Comparison of ENCODE assay signal across 18 cellular contexts in genomic region chrX:36950495-36951253, GRCh38. TPM values are rescaled to one million over a fixed set of nuclear protein-coding genes. Genes with fewer than 3 reads are reported as not detected.
DNase-seq lines count a peak whose midpoint lies in the region; ATAC-seq lines count a peak whose summit lies in the region.
"Had no signal": no experiment of that assay in that cellular context is flagged by ENCODE, and none has a peak within 500 bp of the region (broad histone marks: within the 10 kb centered on the region; RNA-seq: fewer than 3 reads in every experiment).

No MANE protein-coding gene starts in this region.

- H4K5ac ChIP-seq in mesendoderm (ENCODE audit: low read length): no peak overlapping the region

- H3K56ac ChIP-seq in mesendoderm (ENCODE audit: low read length): no peak overlapping the region

- H2BK15ac ChIP-seq in mesendoderm (replicated peaks; ENCODE audit: low read depth): no peak overlapping the region

- H3K4me2 ChIP-seq in mesendoderm (ENCODE audit: low read length): no peak overlapping the region

- H2AK5ac ChIP-seq in mesendoderm (ENCODE audit: low read length): no peak overlapping the region

- H3K36me3 ChIP-seq in ES-I3 (ENCODE audit: insufficient read depth, low read length) (no peaks in the 10 kb centered on the region), HUES64 (ENCODE audit: insufficient read depth, low read length) (no peaks in the 10 kb centered on the region), mesendoderm (ENCODE audit: control insufficient read depth, insufficient read depth, low read length) (no peaks in the 10 kb centered on the region)

- no peak overlapping the region for H4K8ac ChIP-seq in mesendoderm (ENCODE audit: low read depth, low read length)

- 3% methylated on average over 3 of the region's 4 CpGs for WGBS in HUES64
- WGBS in mesendoderm (ENCODE audit: extremely low coverage, insufficient coverage, low lambda C conversion rate): no CpG with 5 or more reads among the region's 4 CpGs

- peak overlapping the region; percentile 15 for H3K9ac ChIP-seq in ES-I3 (ENCODE audit: low read depth, low read length)
- H3K9ac ChIP-seq in HUES64 (ENCODE audit: low read depth, low read length): no peak overlapping the region
- no peak overlapping the region for H3K9ac ChIP-seq in mesendoderm (ENCODE audit: low read length)

- H3K18ac ChIP-seq in mesendoderm (ENCODE audit: low read length): no peak overlapping the region

- no peak overlapping the region for H2BK5ac ChIP-seq in mesendoderm (ENCODE audit: low read length)

- H3K23ac ChIP-seq in mesendoderm (ENCODE audit: low read length): no peak overlapping the region

- H3K4me3 ChIP-seq in HUES64 (ENCODE audit: low read length) (peak overlapping the region; percentile 27; the same call in 1 of the 2 replicates), mesendoderm (ENCODE audit: low read length) (no peak overlapping the region)

- no peaks in the 10 kb centered on the region for H3K79me1 ChIP-seq in mesendoderm (ENCODE audit: low read length)

- H3K4me1 ChIP-seq in ES-I3 (ENCODE audit: insufficient read depth, low read length): peaks cover 22% of the 10 kb centered on the region
- peaks cover 26% of the 10 kb centered on the region for H3K4me1 ChIP-seq in HUES64 (ENCODE audit: insufficient read depth, low read length)
- no peaks in the 10 kb centered on the region for H3K4me1 ChIP-seq in mesendoderm (ENCODE audit: control insufficient read depth, low read depth, low read length)

- no peak overlapping the region for H3K27ac Mint-ChIP-seq in immature natural killer cell
- H3K27ac Mint-ChIP-seq: CD8-positive, alpha-beta T cell had no signal

- H3K9me3 ChIP-seq in ES-I3 (ENCODE audit: control insufficient read depth, insufficient read depth, low read length) (peaks cover 3% of the 10 kb centered on the region; the same call in 1 of the 2 replicates), HUES64 (ENCODE audit: insufficient read depth, low read depth, low read length) (no peaks in the 10 kb centered on the region)

- no peaks in the 10 kb centered on the region for H3K79me2 ChIP-seq in mesendoderm (ENCODE audit: control insufficient read depth, insufficient read depth, low read length)

- no peak for ATAC-seq in HG02571 (IDR thresholded peaks at IDR 0.05; ENCODE audit: unreplicated experiment)
- ATAC-seq: CD8-positive, alpha-beta T cell; Right ventricle myocardium inferior had no signal

- H3K4me3 Mint-ChIP-seq in immature natural killer cell: no peak overlapping the region
- H3K4me3 Mint-ChIP-seq: CD8-positive, alpha-beta T cell had no signal

- H3K4me1 Mint-ChIP-seq in immature natural killer cell: no peaks in the 10 kb centered on the region

- H3K27me3 Mint-ChIP-seq in immature natural killer cell (ENCODE audit: low read depth in 3 of 3): peaks cover 3 to 6% (median 3%) of the 10 kb centered on the region in 3 donors

- no peak overlapping the region for H3K4ac ChIP-seq in mesendoderm (ENCODE audit: low read depth, low read length)

- H3K27ac ChIP-seq in HUES64 (ENCODE audit: low read depth, low read length): peak overlapping the region; percentile 89; the same call in 1 of the 2 replicates
- no peak overlapping the region for H3K27ac ChIP-seq in mesendoderm (ENCODE audit: low read depth, low read length)

- no peaks in the 10 kb centered on the region for H3K9me3 Mint-ChIP-seq in immature natural killer cell
- H3K9me3 Mint-ChIP-seq: CD8-positive, alpha-beta T cell had no signal

- H3K27me3 ChIP-seq in HUES64 (ENCODE audit: insufficient read depth, low read length): no peaks in the 10 kb centered on the region; the same call in 1 of the 2 replicates
- no peaks in the 10 kb centered on the region for H3K27me3 ChIP-seq in mesendoderm (ENCODE audit: insufficient read depth, low read length, poor library complexity)

- peak; percentile 30 for DNase-seq in iPS DF 19.7 (ENCODE audit: low read depth, low spot score)
- DNase-seq in mesendoderm: peak; percentile 2
- DNase-seq in DMS53 (lab: John Stamatoyannopoulos, UW): no peak
- DNase-seq in immature natural killer cell: no peak
- DNase-seq: AML-193; C1 segment of cervical spinal cord; CD8-positive, alpha-beta T cell; Kasumi-1; NCI-H1417 treated with DMSO at 0.1 percent for 48 hours; NCI-H187 treated with DMSO at 0.1 percent for 48 hours; NCI-H2107; NCI-H446 treated with DMSO at 0.1 percent for 48 hours; NCI-H526 treated with DMSO at 0.1 percent for 48 hours had no signal

- no peak overlapping the region for H2BK120ac ChIP-seq in mesendoderm (ENCODE audit: low read depth, low read length)

- H3K36me3 Mint-ChIP-seq in immature natural killer cell: no peaks in the 10 kb centered on the region
- H3K36me3 Mint-ChIP-seq: CD8-positive, alpha-beta T cell had no signal

RNA-seq across cellular contexts. Expression of gene FAM47C, which starts 57.5 kb away (rescaled TPM):
- not detected for polyA plus RNA-seq in HUES64 (2013, experiment 1 of 2)
- not detected for polyA plus RNA-seq in HUES64 (2013, experiment 2 of 2)
- 0.03 TPM for polyA plus RNA-seq in mesendoderm (2013, experiment 1 of 2)
- polyA plus RNA-seq in mesendoderm (2013, experiment 2 of 2): 0.03 TPM
- not detected for polyA plus RNA-seq in immature natural killer cell
- polyA plus RNA-seq: AG04450 had no signal

Comparison
In these comparisons a context has a peak if more than half of its experiments do, and no peak if none do; other contexts are left out.
1. DNase-seq: peak in iPS DF 19.7 (single experiment) and mesendoderm (single experiment); none in DMS53 (single experiment) and immature natural killer cell (0 of 3).